8 cellular contexts compared by ENCODE assay signal in the genomic region with DNA sequence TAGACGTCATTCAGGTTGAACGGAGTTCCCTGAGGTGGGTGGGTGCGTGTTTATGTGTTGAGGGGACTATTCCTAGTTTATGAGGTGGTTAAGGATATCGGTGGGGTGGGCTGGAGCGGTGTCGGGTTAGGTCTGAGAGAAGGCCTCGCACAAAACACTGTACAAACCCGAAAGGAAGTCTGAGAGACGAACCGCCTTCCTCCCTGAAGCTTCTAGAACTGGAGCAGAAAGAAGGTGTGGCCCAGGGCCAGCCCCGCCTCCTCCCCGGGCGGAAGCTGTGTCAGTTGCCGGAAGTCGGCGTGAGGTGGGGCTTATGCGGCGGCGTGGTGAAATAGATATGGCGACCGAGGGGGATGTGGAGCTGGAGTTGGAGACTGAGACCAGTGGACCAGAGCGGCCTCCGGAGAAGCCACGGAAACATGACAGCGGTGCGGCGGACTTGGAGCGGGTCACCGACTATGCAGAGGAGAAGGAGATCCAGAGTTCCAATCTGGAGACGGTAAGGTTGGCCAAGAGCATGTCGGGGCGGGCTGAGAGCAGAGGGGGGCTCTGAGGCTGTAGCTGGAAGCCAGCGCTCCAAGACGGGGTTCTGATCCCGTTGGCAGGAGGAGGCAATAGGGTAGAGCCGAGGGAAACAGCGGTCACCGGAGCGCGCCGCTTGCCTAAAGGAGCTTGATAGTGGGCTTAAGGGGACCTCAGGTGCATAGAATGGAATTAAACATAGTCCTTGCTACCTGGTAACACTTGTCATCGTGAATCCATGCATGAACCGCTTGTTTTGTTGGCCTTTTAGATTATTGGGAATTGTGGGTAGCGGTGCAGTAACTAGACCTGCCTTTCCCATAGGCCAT. TPM values are rescaled to one million over a fixed set of nuclear protein-coding genes. Genes with fewer than 3 reads are reported as not detected.
A peak's percentile ranks its signal among the peaks of the same experiment; 100 is the strongest.
DNase-seq lines count a peak whose midpoint lies in the region; ATAC-seq and TF ChIP-seq lines count a peak whose summit lies in the region.

A gene with protein sequence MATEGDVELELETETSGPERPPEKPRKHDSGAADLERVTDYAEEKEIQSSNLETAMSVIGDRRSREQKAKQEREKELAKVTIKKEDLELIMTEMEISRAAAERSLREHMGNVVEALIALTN (plus strand): TSS at position 314 of the 851 bp plus-strand sequence. CDS start 24 bp downstream, at position 338.

- peak within 1 kb of the TSS; percentile 95 for H3K27ac Mint-ChIP-seq in activated T-helper 17 cell treated with anti-CD3 and anti-CD28 coated beads, Interleukin-2, amount 50 U/mL, for 72 hours
- H3K27ac Mint-ChIP-seq in natural killer cell = peak within 1 kb of the TSS; percentile 92 to 96

- peaks cover 30% of the 10 kb centered on the region for H3K4me1 Mint-ChIP-seq in activated T-helper 17 cell treated with anti-CD3 and anti-CD28 coated beads, Interleukin-2, amount 50 U/mL, for 72 hours
- H3K4me1 Mint-ChIP-seq in natural killer cell = peaks cover 40 to 49% of the 10 kb centered on the region in 2 donors

- no peaks in the 10 kb centered on the region for H3K9me3 ChIP-seq in KOPT-K1 (ENCODE audit: insufficient read depth, low read length, poor library complexity, severe bottlenecking)

- peak within 1 kb of the TSS; percentile 72 for H3K27ac ChIP-seq in KOPT-K1 (ENCODE audit: low read depth, low read length, poor library complexity, severe bottlenecking)

- DNase-seq in DMS153 treated with DMSO at 0.1 percent for 48 hours (lab: John Stamatoyannopoulos, UW; ENCODE audit: unreplicated experiment) = peak; percentile 52
- DNase-seq in RPMI8226 = peak; percentile 84
- peak; percentile 81 for DNase-seq in fibroblast of mammary gland (ENCODE audit: low read depth)
- peak; percentile 89 for DNase-seq in natural killer cell
- peak; percentile 91 for DNase-seq in stimulated activated naive CD4-positive, alpha-beta T cell treated with Interleukin-2 at 50 U/mL for 16 hours (lab: John Stamatoyannopoulos, UW)

- peak within 1 kb of the TSS; percentile 99 for H3K4me3 ChIP-seq in fibroblast of mammary gland (ENCODE audit: control insufficient read depth, low read depth, low read length)

- H3K27me3 Mint-ChIP-seq in activated T-helper 17 cell treated with anti-CD3 and anti-CD28 coated beads, Interleukin-2, amount 50 U/mL, for 72 hours = no peaks in the 10 kb centered on the region
- no peaks in the 10 kb centered on the region for H3K27me3 Mint-ChIP-seq in natural killer cell (ENCODE audit: low read depth in 2 of 2)

- TF ChIP-seq CTCF in fibroblast of mammary gland (conservative IDR thresholded peaks at IDR 0.05; ENCODE audit: control insufficient read depth, insufficient read depth, low read depth, low read length) = no peak
- no peak for TF ChIP-seq CTCF in natural killer cell (IDR thresholded peaks at IDR 0.05)

- H3K4me3 Mint-ChIP-seq in activated T-helper 17 cell treated with anti-CD3 and anti-CD28 coated beads, Interleukin-2, amount 50 U/mL, for 72 hours = peak within 1 kb of the TSS; percentile 96
- peak within 1 kb of the TSS; percentile 98 for H3K4me3 Mint-ChIP-seq in natural killer cell

- H3K9me3 Mint-ChIP-seq in activated T-helper 17 cell treated with anti-CD3 and anti-CD28 coated beads, Interleukin-2, amount 50 U/mL, for 72 hours = no peaks in the 10 kb centered on the region
- H3K9me3 Mint-ChIP-seq in natural killer cell = no peaks in the 10 kb centered on the region

- intact Hi-C loops in natural killer cell (cut with micrococcal nuclease) = loop anchor here (1.0 kb wide), 2 partner anchors 8 to 24 kb away; a partner anchor contains a TSS

- peaks cover 76% of the 10 kb centered on the region for H3K36me3 ChIP-seq in KOPT-K1 (ENCODE audit: insufficient read depth, low read length)

- peaks cover 100% of the 10 kb centered on the region for H3K36me3 Mint-ChIP-seq in activated T-helper 17 cell treated with anti-CD3 and anti-CD28 coated beads, Interleukin-2, amount 50 U/mL, for 72 hours (ENCODE audit: low read depth)
- peaks cover 3% of the 10 kb centered on the region for H3K36me3 Mint-ChIP-seq in natural killer cell

- ATAC-seq in GM21619 (IDR thresholded peaks at IDR 0.05; ENCODE audit: unreplicated experiment) (peak; percentile 89), natural killer cell (peak; percentile 98 to 99 (median 99))
- ATAC-seq in activated T-helper 17 cell treated with anti-CD3 and anti-CD28 coated beads, Interleukin-2, amount 50 U/mL, for 72 hours (replicated peaks) = peak; percentile 99

RNA-seq across cellular contexts. Expression of the gene that starts here (rescaled TPM):
- 10 to 100 TPM; 15.6 to 17.5 TPM for total RNA-seq in activated T-helper 17 cell treated with anti-CD3 and anti-CD28 coated beads, Interleukin-2, amount 50 U/mL, for 72 hours
- 10 to 100 TPM; 19.8 to 29.3 (median 25.8) TPM for total RNA-seq in natural killer cell

Comparison
In these comparisons a context has a peak if more than half of its experiments do, and no peak if none do; other contexts are left out.
1. Peak in every context shown above with its lines: DNase-seq, ATAC-seq, H3K4me3 ChIP-seq and H3K27ac ChIP-seq.